ENCODE assay signal across 1 cellular context in genomic region chr19:35317464-35318043, GRCh38.
TF ChIP-seq lines count a peak whose summit lies in the region.

No MANE protein-coding gene starts in this region.

TF ChIP-seq in H1, 55 proteins besides CTCF, POLR2A, EP300 and RAD21:
- TF ChIP-seq KDM4A (IDR thresholded peaks at IDR 0.05; ENCODE audit: low read depth, low read length, severe bottlenecking) (no peak), SIRT6 (IDR thresholded peaks at IDR 0.05; ENCODE audit: low read length) (no peak), GTF2F1 (IDR thresholded peaks at IDR 0.05; ENCODE audit: borderline replicate concordance, low read depth, low read length) (no peak), HDAC2 (IDR thresholded peaks at IDR 0.05; ENCODE audit: borderline replicate concordance in 1 of 2, low read depth in 2 of 2, low read length in 2 of 2) (no peak), SP1 (IDR thresholded peaks at IDR 0.05; ENCODE audit: low read depth, low read length) (no peak), SIX5 (IDR thresholded peaks at IDR 0.05; ENCODE audit: low read depth, low read length) (no peak), SUZ12 (IDR thresholded peaks at IDR 0.05; ENCODE audit: low read length) (no peak)
